Comparison of ENCODE assay signal across 21 cellular contexts in genomic region chr12:120836119-120836684, GRCh38.
DNase-seq lines count a peak whose midpoint lies in the region; ATAC-seq, FAIRE-seq and TF ChIP-seq lines count a peak whose summit lies in the region.
"Had no signal": no experiment of that assay in that cellular context is flagged by ENCODE, and none has a peak within 500 bp of the region (broad histone marks: within the 10 kb centered on the region; RNA-seq: fewer than 3 reads in every experiment).

No MANE protein-coding gene starts in this region.

- peak overlapping the region; percentile 8 for H3K4me3 Mint-ChIP-seq in CD4-positive, alpha-beta T cell
- H3K4me3 Mint-ChIP-seq in WTC11: no peak overlapping the region
- H3K4me3 Mint-ChIP-seq in naive thymus-derived CD4-positive, alpha-beta T cell: peak overlapping the region in 8 of 10 donors; percentile 19 to 78 (median 48)
- H3K4me3 Mint-ChIP-seq: natural killer cell had no signal

- H3K4me1 Mint-ChIP-seq in CD4-positive, alpha-beta T cell (ENCODE audit: low read depth): peaks cover 63% of the 10 kb centered on the region
- peaks cover 29% of the 10 kb centered on the region for H3K4me1 Mint-ChIP-seq in WTC11
- peaks cover 34 to 71% (median 61%) of the 10 kb centered on the region in 7 donors for H3K4me1 Mint-ChIP-seq in naive thymus-derived CD4-positive, alpha-beta T cell

- CTCF ChIA-PET in CD4-positive, alpha-beta T cell (lab: Charles Lee): no interaction called here
- CTCF ChIA-PET in WTC11 (lab: Charles Lee): no interaction called here
- CTCF ChIA-PET in naive thymus-derived CD4-positive, alpha-beta T cell (lab: Charles Lee): no interaction called here

- no peaks in the 10 kb centered on the region for H3K27me3 Mint-ChIP-seq in CD4-positive, alpha-beta T cell
- no peaks in the 10 kb centered on the region for H3K27me3 Mint-ChIP-seq in WTC11 (ENCODE audit: low read depth)
- H3K27me3 Mint-ChIP-seq in naive thymus-derived CD4-positive, alpha-beta T cell: no peaks in the 10 kb centered on the region

- no peak overlapping the region for H3K9ac ChIP-seq in kidney (ENCODE audit: low read length in 2 of 2)

- no peaks in the 10 kb centered on the region for H3K27me3 ChIP-seq in CD4-positive, alpha-beta T cell (ENCODE audit: control insufficient read depth, insufficient read depth, low read length)
- no peaks in the 10 kb centered on the region for H3K27me3 ChIP-seq in naive thymus-derived CD4-positive, alpha-beta T cell (ENCODE audit: control insufficient read depth in 2 of 2, insufficient read depth in 2 of 2, low read length in 2 of 2)
- H3K27me3 ChIP-seq: Peyer's patch, tibial artery had no signal

- no peak overlapping the region for H3K4me3 ChIP-seq in naive thymus-derived CD4-positive, alpha-beta T cell (ENCODE audit: low read length)
- H3K4me3 ChIP-seq in kidney (ENCODE audit: low read length in 2 of 2): no peak overlapping the region
- H3K4me3 ChIP-seq: coronary artery, HAP-1, Peyer's patch, smooth muscle cell, tibial artery had no signal

- no peak for DNase-seq in CD4-positive, alpha-beta T cell
- DNase-seq in ELF-1 (ENCODE audit: low read depth, low spot score) (peak; percentile 41), WTC11 (ENCODE audit: low spot score) (no peak), foreskin melanocyte (no peak), kidney (no peak)
- no peak for DNase-seq in naive thymus-derived CD4-positive, alpha-beta T cell
- DNase-seq: activated gamma-delta T cell treated with Interleukin-2 at 50 U/mL for 16 hours, natural killer cell, NCI-H1105, NCI-H2171, NCI-H748 treated with DMSO at 0.1 percent for 48 hours, Peyer's patch, tibial artery, WERI-Rb-1 had no signal

- H3K27ac Mint-ChIP-seq in CD4-positive, alpha-beta T cell: peak overlapping the region; percentile 64
- H3K27ac Mint-ChIP-seq in WTC11: no peak overlapping the region
- peak overlapping the region in 7 of 9 donors; percentile 39 to 84 (median 73) for H3K27ac Mint-ChIP-seq in naive thymus-derived CD4-positive, alpha-beta T cell

- intact Hi-C loops in CD4-positive, alpha-beta T cell (cut with DNase I, micrococcal nuclease): no loop called here
- intact Hi-C loops in naive thymus-derived CD4-positive, alpha-beta T cell (cut with micrococcal nuclease): loop anchor here in 1 of 2 donors (2.0 kb wide), 1 partner anchor 19 kb away; no protein-coding TSS in a partner anchor
- intact Hi-C loops in kidney (cut with DNase I): no loop called here

- POLR2A ChIA-PET in CD4-positive, alpha-beta T cell (lab: Charles Lee): no interaction called here
- POLR2A ChIA-PET in WTC11 (lab: Charles Lee): no interaction called here
- POLR2A ChIA-PET in naive thymus-derived CD4-positive, alpha-beta T cell (lab: Charles Lee): no interaction called here

- ATAC-seq in CD4-positive, alpha-beta T cell (ENCODE audit: poor library complexity): no peak
- ATAC-seq in WTC11 (peak; percentile 24; the same call in 1 of the 2 replicates), GM18498 (IDR thresholded peaks at IDR 0.05; ENCODE audit: unreplicated experiment) (no peak)
- no peak for ATAC-seq in naive thymus-derived CD4-positive, alpha-beta T cell
- ATAC-seq: natural killer cell had no signal

- peaks cover 0 to 32% of the 10 kb centered on the region in 2 donors for H3K4me1 ChIP-seq in naive thymus-derived CD4-positive, alpha-beta T cell (ENCODE audit: control insufficient read depth in 2 of 2, insufficient read depth in 2 of 2, low read length in 2 of 2)
- H3K4me1 ChIP-seq in kidney (ENCODE audit: control insufficient read depth in 1 of 2, insufficient read depth in 1 of 2, low read depth in 1 of 2, low read length in 2 of 2): peaks cover 6 to 10% of the 10 kb centered on the region in 2 donors

- no peak for TF ChIP-seq CTCF in CD4-positive, alpha-beta T cell (IDR thresholded peaks at IDR 0.05)
- TF ChIP-seq CTCF in WTC11 (IDR thresholded peaks at IDR 0.05) (no peak), kidney (IDR thresholded peaks at IDR 0.05; ENCODE audit: borderline replicate concordance, extremely low read depth, insufficient read depth) (no peak)

- H3K36me3 Mint-ChIP-seq in CD4-positive, alpha-beta T cell (ENCODE audit: low read depth): peaks cover under 1% of the 10 kb centered on the region
- H3K36me3 Mint-ChIP-seq in WTC11: no peaks in the 10 kb centered on the region
- peaks cover 0 to 10% (median 4%) of the 10 kb centered on the region in 5 donors for H3K36me3 Mint-ChIP-seq in naive thymus-derived CD4-positive, alpha-beta T cell
- H3K36me3 Mint-ChIP-seq: natural killer cell had no signal

- peak overlapping the region; percentile 1 for H3K27ac ChIP-seq in CD4-positive, alpha-beta T cell (ENCODE audit: low read depth, low read length)
- peak overlapping the region; percentile 1 for H3K27ac ChIP-seq in naive thymus-derived CD4-positive, alpha-beta T cell (ENCODE audit: low read depth, low read length)
- H3K27ac ChIP-seq in kidney (ENCODE audit: low read depth in 2 of 2, low read length in 2 of 2): no peak overlapping the region
- H3K27ac ChIP-seq: HL-60, Peyer's patch, WERI-Rb-1 had no signal

- H3K9me3 Mint-ChIP-seq in CD4-positive, alpha-beta T cell: no peaks in the 10 kb centered on the region
- H3K9me3 Mint-ChIP-seq in WTC11: no peaks in the 10 kb centered on the region
- no peaks in the 10 kb centered on the region for H3K9me3 Mint-ChIP-seq in naive thymus-derived CD4-positive, alpha-beta T cell
- H3K9me3 Mint-ChIP-seq: natural killer cell had no signal

- H3K36me3 ChIP-seq in naive thymus-derived CD4-positive, alpha-beta T cell (ENCODE audit: control insufficient read depth in 2 of 3, insufficient read depth in 3 of 3, low read length in 3 of 3): no peaks in the 10 kb centered on the region
- H3K36me3 ChIP-seq in kidney (ENCODE audit: control insufficient read depth in 1 of 2, insufficient read depth in 2 of 2, low read length in 2 of 2): no peaks in the 10 kb centered on the region
- H3K36me3 ChIP-seq: HAP-1, Peyer's patch, tibial artery, WERI-Rb-1 had no signal

- FAIRE-seq in kidney (lab: Jason Lieb, UNC): no peak
- FAIRE-seq: endothelial cell of umbilical vein, frontal cortex had no signal

- H3K9me3 ChIP-seq in CD4-positive, alpha-beta T cell (ENCODE audit: control insufficient read depth, low read length): no peaks in the 10 kb centered on the region
- H3K9me3 ChIP-seq in naive thymus-derived CD4-positive, alpha-beta T cell (ENCODE audit: control insufficient read depth in 2 of 3, low read length in 3 of 3): no peaks in the 10 kb centered on the region
- H3K9me3 ChIP-seq in kidney (ENCODE audit: control insufficient read depth in 1 of 2, low read length in 2 of 2): no peaks in the 10 kb centered on the region
- H3K9me3 ChIP-seq: HAP-1, Peyer's patch, tibial artery had no signal

TF ChIP-seq in WTC11, 78 proteins besides CTCF, POLR2A, EP300 and RAD21:
- no peak for TF ChIP-seq GTF2I (CRISPR knock-in tag; conservative IDR thresholded peaks at IDR 0.05)
- no peak for TF ChIP-seq E2F4 (CRISPR knock-in tag; IDR thresholded peaks at IDR 0.05; ENCODE audit: borderline replicate concordance, low read depth)
- no peak for TF ChIP-seq NR2C2 (CRISPR knock-in tag; IDR thresholded peaks at IDR 0.05)
- TF ChIP-seq ARID4B (CRISPR knock-in tag; IDR thresholded peaks at IDR 0.05; ENCODE audit: borderline replicate concordance): no peak
- no peak for TF ChIP-seq TEAD1 (CRISPR knock-in tag; IDR thresholded peaks at IDR 0.05)
- TF ChIP-seq EMX1 (CRISPR knock-in tag; IDR thresholded peaks at IDR 0.05): no peak
- no peak for TF ChIP-seq TEAD4 (CRISPR knock-in tag; IDR thresholded peaks at IDR 0.05)
- no peak for TF ChIP-seq ZNF121 (CRISPR knock-in tag; IDR thresholded peaks at IDR 0.05)
- TF ChIP-seq NFYB (CRISPR knock-in tag; conservative IDR thresholded peaks at IDR 0.05; ENCODE audit: low read depth): no peak
- no peak for TF ChIP-seq KAT7 (CRISPR knock-in tag; IDR thresholded peaks at IDR 0.05; ENCODE audit: borderline replicate concordance)

Comparison
In these comparisons a context has a peak if more than half of its experiments do, and no peak if none do; other contexts are left out.
1. H3K27ac ChIP-seq: peak in CD4-positive, alpha-beta T cell (single experiment) and naive thymus-derived CD4-positive, alpha-beta T cell (single experiment); none in kidney (0 of 2).